Comparison of ENCODE assay signal across 8 cellular contexts in genomic region chr17:49315551-49315951, GRCh38. TPM values are rescaled to one million over a fixed set of nuclear protein-coding genes. Genes with fewer than 3 reads are reported as not detected.
DNase-seq lines count a peak whose midpoint lies in the region; ATAC-seq and TF ChIP-seq lines count a peak whose summit lies in the region.

No MANE protein-coding gene starts in this region.

- H3K4me1 Mint-ChIP-seq in progenitor cell of endocrine pancreas (ENCODE audit: low read depth): peaks cover 2% of the 10 kb centered on the region

- H3K4me3 Mint-ChIP-seq in progenitor cell of endocrine pancreas (ENCODE audit: low read depth): no peak overlapping the region

- no peak overlapping the region for H3K4me3 ChIP-seq in AG10803 (ENCODE audit: low read length)

- ATAC-seq in GM19397 (IDR thresholded peaks at IDR 0.05; ENCODE audit: unreplicated experiment) (peak; percentile 68), Right ventricle myocardium superior (ENCODE audit: poor library complexity) (peak; percentile 99)

- TF ChIP-seq CTCF in AG10803 (conservative IDR thresholded peaks at IDR 0.05; ENCODE audit: low read length): peak; percentile 96
- TF ChIP-seq CTCF in progenitor cell of endocrine pancreas (IDR thresholded peaks at IDR 0.05; ENCODE audit: unreplicated experiment): peak; percentile 87

- no peaks in the 10 kb centered on the region for H3K27me3 Mint-ChIP-seq in progenitor cell of endocrine pancreas

- no peaks in the 10 kb centered on the region for H3K9me3 Mint-ChIP-seq in progenitor cell of endocrine pancreas (ENCODE audit: low read depth)

- H3K27ac Mint-ChIP-seq in progenitor cell of endocrine pancreas: no peak overlapping the region

- H3K36me3 Mint-ChIP-seq in progenitor cell of endocrine pancreas (ENCODE audit: insufficient read depth): peaks cover 2% of the 10 kb centered on the region

- peak; percentile 87 for DNase-seq in AG10803 (ENCODE audit: low read depth)
- peak; percentile 47 for DNase-seq in NCI-H1092 (lab: John Stamatoyannopoulos, UW)
- peak; percentile 86 for DNase-seq in SW480 (ENCODE audit: low spot score)
- peak; percentile 60 for DNase-seq in activated naive CD8-positive, alpha-beta T cell treated with anti-CD3 and anti-CD28 coated beads, Interleukin-2, amount 50 U/mL, for 16 hours (ENCODE audit: low read depth, low spot score)
- DNase-seq in Right ventricle myocardium superior: peak; percentile 68
- DNase-seq in progenitor cell of endocrine pancreas (ENCODE audit: low spot score, unreplicated experiment): peak; percentile 34
- peak; percentile 82 for DNase-seq in ureter (ENCODE audit: low spot score)

- intact Hi-C loops in Right ventricle myocardium superior (cut with DNase I): loop anchor here (1.0 to 5.0 kb wide), 2 partner anchors 80 to 242 kb away; no protein-coding TSS in a partner anchor

RNA-seq across cellular contexts. Expression of gene ZNF652, which starts 46.5 kb away (rescaled TPM):
- total RNA-seq in Right ventricle myocardium superior: 18.6 TPM
- 49.3 and 52.7 TPM in 2 replicates for total RNA-seq in progenitor cell of endocrine pancreas
- 44.6 TPM for total RNA-seq in ureter

Comparison
In these comparisons a context has a peak if more than half of its experiments do, and no peak if none do; other contexts are left out.
1. DNase-seq: peak in every context shown above with its lines; median percentile 87 in AG10803; 86 in SW480; 82 in ureter; 68 in Right ventricle myocardium superior; 60 in activated naive CD8-positive, alpha-beta T cell treated with anti-CD3 and anti-CD28 coated beads, Interleukin-2, amount 50 U/mL, for 16 hours; 47 in NCI-H1092; 34 in progenitor cell of endocrine pancreas.